ENCODE assay signal across 8 cellular contexts in genomic region chr16:30609928-30610839, GRCh38. TPM values are rescaled to one million over a fixed set of nuclear protein-coding genes. Genes with fewer than 3 reads are reported as not detected.
DNase-seq lines count a peak whose midpoint lies in the region; ATAC-seq and TF ChIP-seq lines count a peak whose summit lies in the region.

TSS of gene ZNF689 (minus strand) at chr16:30610389. CDS start at chr16:30610041, 348 bp downstream.

- H3K4me2 ChIP-seq in KMS-11: peak within 1 kb of the TSS; percentile 84

- TF ChIP-seq CTCF in KMS-11 (conservative IDR thresholded peaks at IDR 0.05; ENCODE audit: low read depth, low read length): no peak
- TF ChIP-seq CTCF in Peyer's patch (IDR thresholded peaks at IDR 0.05): no peak
- peak in 1 of 3 experiments; percentile 7 for TF ChIP-seq CTCF in esophagus muscularis mucosa (IDR thresholded peaks at IDR 0.05)

- peak within 1 kb of the TSS; percentile 100 for H2AFZ ChIP-seq in KMS-11 (ENCODE audit: low read depth)

- H3K79me2 ChIP-seq in KMS-11 (ENCODE audit: insufficient read depth, low read depth): no peaks in the 10 kb centered on the region

- peak; percentile 84 for ATAC-seq in GM21723 (IDR thresholded peaks at IDR 0.05; ENCODE audit: unreplicated experiment)

- no peaks in the 10 kb centered on the region for H3K36me3 ChIP-seq in KMS-11 (ENCODE audit: insufficient read depth)
- H3K36me3 ChIP-seq in Peyer's patch: peaks cover 0 to 21% (median 0%) of the 10 kb centered on the region in 3 donors
- H3K36me3 ChIP-seq in esophagus muscularis mucosa: peaks cover 3 to 34% (median 30%) of the 10 kb centered on the region in 4 donors
- peaks cover 0 to 8% of the 10 kb centered on the region in 2 donors for H3K36me3 ChIP-seq in muscle layer of duodenum (ENCODE audit: control insufficient read depth in 1 of 2, insufficient read depth in 2 of 2, low read length in 2 of 2)

- no peaks in the 10 kb centered on the region for H3K9me3 ChIP-seq in Peyer's patch
- no peaks in the 10 kb centered on the region for H3K9me3 ChIP-seq in esophagus muscularis mucosa
- H3K9me3 ChIP-seq in muscle layer of duodenum (ENCODE audit: control insufficient read depth in 1 of 2, low read length in 2 of 2): no peaks in the 10 kb centered on the region

- no peak for TF ChIP-seq EP300 in esophagus muscularis mucosa (IDR thresholded peaks at IDR 0.05)

- H3K4me1 ChIP-seq in KMS-11 (ENCODE audit: low read depth, poor library complexity, severe bottlenecking): peaks cover 16% of the 10 kb centered on the region
- H3K4me1 ChIP-seq in Peyer's patch: peaks cover 0 to 7% (median 2%) of the 10 kb centered on the region in 4 donors
- peaks cover 13 to 33% (median 26%) of the 10 kb centered on the region in 4 donors for H3K4me1 ChIP-seq in esophagus muscularis mucosa
- peaks cover 6 to 15% of the 10 kb centered on the region in 2 donors for H3K4me1 ChIP-seq in muscle layer of duodenum (ENCODE audit: control insufficient read depth in 1 of 2, insufficient read depth in 2 of 2, low read length in 2 of 2)

- H3K9ac ChIP-seq in KMS-11: peak within 1 kb of the TSS; percentile 100

- no peak within 1 kb of the TSS for H3K4me3 ChIP-seq in KMS-11 (IDR thresholded peaks at IDR 0.05; ENCODE audit: insufficient read depth, low read depth, low read length)
- H3K4me3 ChIP-seq in Peyer's patch: peak within 1 kb of the TSS; percentile 73 to 94 (median 82)
- H3K4me3 ChIP-seq in esophagus muscularis mucosa: peak within 1 kb of the TSS; percentile 71 to 91 (median 83)
- peak within 1 kb of the TSS; percentile 91 to 94 for H3K4me3 ChIP-seq in muscle layer of duodenum (ENCODE audit: low read depth in 1 of 2, low read length in 2 of 2)

- WGBS in esophagus muscularis mucosa: under 1% methylated on average over 40 of the region's 63 CpGs

- no peaks in the 10 kb centered on the region for H4K20me1 ChIP-seq in KMS-11 (ENCODE audit: insufficient read depth)

- DNase-seq in DMS53 (lab: John Stamatoyannopoulos, UW) (peak; percentile 96), Peyer's patch (peak; percentile 91 to 97 (median 96)), esophagus muscularis mucosa (ENCODE audit: extremely low spot score) (peak; percentile 100)
- peak; percentile 98 to 99 for DNase-seq in activated T-cell treated with anti-CD3 and anti-CD28 coated beads, Interleukin-2, amount 50 U/mL, for 48 hours
- DNase-seq in stimulated activated CD8-positive, alpha-beta memory T cell treated with anti-CD3 and anti-CD28 coated beads, Interleukin-7, amount 100 ng/mL, for 4 hours (ENCODE audit: low read depth in 2 of 2): peak; percentile 83 to 93

- TF ChIP-seq POLR2A in Peyer's patch (IDR thresholded peaks at IDR 0.05) (peak; percentile 60 to 71), esophagus muscularis mucosa (IDR thresholded peaks at IDR 0.05; ENCODE audit: low read depth) (no peak)

- intact Hi-C loops in esophagus muscularis mucosa (cut with DNase I): loop anchor here (10.0 kb wide), 1 partner anchor 165 kb away; the partner anchor contains the start of gene SEPHS2

- H3K27ac ChIP-seq in KMS-11: peak within 1 kb of the TSS; percentile 89
- peak within 1 kb of the TSS; percentile 92 to 97 (median 94) for H3K27ac ChIP-seq in Peyer's patch
- peak within 1 kb of the TSS; percentile 87 to 99 (median 94) for H3K27ac ChIP-seq in esophagus muscularis mucosa (replicated peaks in 1 of 4)
- peak within 1 kb of the TSS; percentile 94 for H3K27ac ChIP-seq in muscle layer of duodenum (ENCODE audit: low read length)

- H3K27me3 ChIP-seq in KMS-11 (ENCODE audit: insufficient read depth, low read depth) (no peaks in the 10 kb centered on the region), Peyer's patch (no peaks in the 10 kb centered on the region), esophagus muscularis mucosa (peaks cover 0 to 4% (median 0%) of the 10 kb centered on the region in 4 donors), muscle layer of duodenum (ENCODE audit: low read depth, low read length) (no peaks in the 10 kb centered on the region)

RNA-seq across cellular contexts. Expression of gene ZNF689, which starts in this region (rescaled TPM):
- total RNA-seq in Peyer's patch: 10 to 100 TPM in 2 of 4 donors, 1 to 10 TPM in 2; 7.5 to 12.5 (median 9.9) TPM
- total RNA-seq in esophagus muscularis mucosa: 10 to 100 TPM in 3 of 4 donors, 1 to 10 TPM in 1; 9.1 to 14.5 (median 13.9) TPM
